In the genomic region with DNA sequence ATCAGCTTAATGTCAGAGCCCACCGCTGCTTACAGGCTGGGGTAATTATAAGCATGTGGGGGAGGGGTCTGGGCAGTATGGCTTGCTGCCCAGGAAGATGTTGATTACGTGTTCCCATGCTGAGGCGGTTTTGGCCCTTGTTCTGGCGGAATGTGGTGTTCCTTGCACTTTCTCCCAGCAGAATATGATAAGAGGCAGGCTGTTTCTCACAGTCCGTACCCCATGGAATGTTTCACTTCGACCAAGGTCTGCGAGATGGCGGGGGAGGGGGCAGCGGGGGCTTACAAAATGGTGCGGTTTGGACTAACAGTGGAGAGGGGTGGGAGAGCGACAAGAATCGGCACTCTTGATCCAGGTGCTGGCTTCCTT, we compare ENCODE assay signal across 10 cellular contexts. TPM values are rescaled to one million over a fixed set of nuclear protein-coding genes. Genes with fewer than 3 reads are reported as not detected.
A peak's percentile ranks its signal among the peaks of the same experiment; 100 is the strongest.
DNase-seq lines count a peak whose midpoint lies in the region; ATAC-seq, FAIRE-seq and TF ChIP-seq lines count a peak whose summit lies in the region.
"Had no signal": no experiment of that assay in that cellular context is flagged by ENCODE, and none has a peak within 500 bp of the region (broad histone marks: within the 10 kb centered on the region; RNA-seq: fewer than 3 reads in every experiment).

No MANE protein-coding gene starts in this region.

- in situ Hi-C loops in astrocyte of the spinal cord (cut with HindIII; ENCODE audit: low sequenced_read_pairs), result no loop called here

- TF ChIP-seq CTCF in astrocyte of the spinal cord (IDR thresholded peaks at IDR 0.05; ENCODE audit: low read depth, low read length), result no peak
- no peak for TF ChIP-seq CTCF in keratinocyte (optimal IDR thresholded peaks at IDR 0.05 in 1 of 3, IDR thresholded peaks at IDR 0.05 in 1 of 3, conservative IDR thresholded peaks at IDR 0.05 in 1 of 3; ENCODE audit: extremely low read depth in 1 of 3, insufficient read depth in 2 of 3, low read length in 3 of 3)
- no peak for TF ChIP-seq CTCF in thoracic aorta (IDR thresholded peaks at IDR 0.05)
- no peak for TF ChIP-seq CTCF in esophagus squamous epithelium (IDR thresholded peaks at IDR 0.05)

- peak; percentile 55 for ATAC-seq in thoracic aorta (ENCODE audit: insufficient number of reproducible peaks, low FRiP score, low read depth)

- H3K4me1 ChIP-seq in keratinocyte (ENCODE audit: control insufficient read depth, extremely low read depth, insufficient read depth, low read length), result peaks cover 3% of the 10 kb centered on the region
- peaks cover 0 to 18% of the 10 kb centered on the region in 2 donors for H3K4me1 ChIP-seq in thoracic aorta (ENCODE audit: control insufficient read depth in 1 of 2, low read depth in 2 of 2)
- peaks cover 0 to 5% (median 0%) of the 10 kb centered on the region in 3 donors for H3K4me1 ChIP-seq in esophagus squamous epithelium

- no peaks in the 10 kb centered on the region for H3K79me2 ChIP-seq in keratinocyte (ENCODE audit: control insufficient read depth, insufficient read depth, low read length)

- no peak overlapping the region for H2AFZ ChIP-seq in keratinocyte (ENCODE audit: control insufficient read depth, low read length)

- no peak for TF ChIP-seq POLR2A in esophagus squamous epithelium (IDR thresholded peaks at IDR 0.05)

- H3K27ac ChIP-seq in keratinocyte (ENCODE audit: control insufficient read depth, insufficient read depth, low read length) (no peak overlapping the region), thoracic aorta (peak overlapping the region in 1 of 2 donors; percentile 53), esophagus squamous epithelium (peak overlapping the region in 2 of 4 donors; percentile 61 to 70)
- H3K27ac ChIP-seq: 22Rv1 had no signal

- intact Hi-C loops in esophagus squamous epithelium (cut with DNase I), result no loop called here

- H3K27me3 ChIP-seq in keratinocyte (ENCODE audit: control insufficient read depth, extremely low read depth, insufficient read depth, low read length) (peaks cover 37% of the 10 kb centered on the region), thoracic aorta (replicated peaks; ENCODE audit: insufficient read depth) (no peaks in the 10 kb centered on the region), esophagus squamous epithelium (peaks cover 0 to 39% (median 0%) of the 10 kb centered on the region in 4 donors)

- no peak for FAIRE-seq in keratinocyte (lab: Jason Lieb, UNC)

- H3K9ac ChIP-seq in keratinocyte (ENCODE audit: control insufficient read depth, extremely low read depth, insufficient read depth, low read length), result no peak overlapping the region

- DNase-seq in DMS 273 (lab: John Stamatoyannopoulos, UW; ENCODE audit: unreplicated experiment), result peak; percentile 95
- DNase-seq in DMS 273 treated with DMSO at 0.1 percent for 48 hours (lab: John Stamatoyannopoulos, UW), result no peak
- peak; percentile 46 for DNase-seq in astrocyte of the spinal cord (ENCODE audit: low read depth, low spot score)
- no peak for DNase-seq in keratinocyte (ENCODE audit: low read depth, low spot score)
- no peak for DNase-seq in thoracic aorta (ENCODE audit: low spot score)
- no peak for DNase-seq in esophagus squamous epithelium (lab: John Stamatoyannopoulos, UW)
- no peak for DNase-seq in NCI-H187 (lab: John Stamatoyannopoulos, UW)
- no peak for DNase-seq in germinal center (ENCODE audit: low spot score)

- H3K36me3 ChIP-seq in keratinocyte (ENCODE audit: control insufficient read depth in 2 of 2, extremely low read depth in 1 of 2, insufficient read depth in 2 of 2, low read length in 2 of 2), result no peaks in the 10 kb centered on the region
- no peaks in the 10 kb centered on the region for H3K36me3 ChIP-seq in thoracic aorta
- no peaks in the 10 kb centered on the region for H3K36me3 ChIP-seq in esophagus squamous epithelium

- no peaks in the 10 kb centered on the region for H3K9me1 ChIP-seq in keratinocyte (ENCODE audit: control insufficient read depth, extremely low read depth, insufficient read depth, low read length)

- no peak overlapping the region for H3K4me3 ChIP-seq in astrocyte of the spinal cord (ENCODE audit: low read depth, low read length)
- H3K4me3 ChIP-seq in keratinocyte (ENCODE audit: control insufficient read depth in 2 of 3, extremely low read depth in 1 of 3, insufficient read depth in 2 of 3, low read depth in 1 of 3, low read length in 3 of 3), result no peak overlapping the region
- peak overlapping the region; percentile 61 for H3K4me3 ChIP-seq in thoracic aorta
- peak overlapping the region in 1 of 4 donors; percentile 26 for H3K4me3 ChIP-seq in esophagus squamous epithelium

- no peaks in the 10 kb centered on the region for H4K20me1 ChIP-seq in keratinocyte (ENCODE audit: control insufficient read depth, extremely low read depth, insufficient read depth, low read length)

- dilution Hi-C loops in keratinocyte (cut with MboI; ENCODE audit: extremely low pct_ligation_motif_present, low sequenced_read_pairs), result no loop called here

- H3K9me3 ChIP-seq in keratinocyte (ENCODE audit: control insufficient read depth, low read depth, low read length) (no peaks in the 10 kb centered on the region), thoracic aorta (no peaks in the 10 kb centered on the region), esophagus squamous epithelium (no peaks in the 10 kb centered on the region)

- H3K4me2 ChIP-seq in keratinocyte (ENCODE audit: control insufficient read depth, extremely low read depth, insufficient read depth, low read depth, low read length), result peak overlapping the region; percentile 39

- 16 to 26% methylated on average over 7 to 8 of the region's 12 CpGs for WGBS in esophagus squamous epithelium, 2 donors

RNA-seq across cellular contexts. Expression of a gene that starts 9.8 kb away (rescaled TPM):
- polyA plus RNA-seq in keratinocyte, result not detected in 3 replicates
- not detected for polyA plus RNA-seq in keratinocyte (2011; ENCODE audit: low read depth)
- not detected in 2 replicates for polyA plus RNA-seq in keratinocyte (2011; cell fraction: cytosol; rRNA removed)
- polyA plus RNA-seq in keratinocyte (2011; cell fraction: nucleus; rRNA removed), result not detected in 2 replicates
- polyA plus RNA-seq in keratinocyte (2012; ENCODE audit: low replicate concordance), result not detected in 2 replicates
- not detected in 3 replicates for polyA minus RNA-seq in keratinocyte
- polyA minus RNA-seq in keratinocyte (2011; cell fraction: cytosol; rRNA and poly(A)+ RNA removed), result not detected
- not detected in 2 replicates for polyA minus RNA-seq in keratinocyte (2011; cell fraction: nucleus; rRNA and poly(A)+ RNA removed)
- total RNA-seq in thoracic aorta (under 1 TPM in 1 of 2 donors, not detected in 1; 0.35 TPM), esophagus squamous epithelium (under 1 TPM in 2 of 4 donors, not detected in 2; 0.19 to 0.41 TPM)
- total RNA-seq: endothelial cell of umbilical vein had no signal
- polyA plus RNA-seq: endothelial cell of umbilical vein had no signal

RNA-seq across cellular contexts. Expression of a gene that starts 29.2 kb away (rescaled TPM):
- polyA plus RNA-seq in keratinocyte, result not detected in 3 replicates
- polyA plus RNA-seq in keratinocyte (2011; ENCODE audit: low read depth), result not detected
- polyA plus RNA-seq in keratinocyte (2011; cell fraction: cytosol; rRNA removed), result not detected in 2 replicates
- not detected in 2 replicates for polyA plus RNA-seq in keratinocyte (2011; cell fraction: nucleus; rRNA removed)
- not detected in 2 replicates for polyA plus RNA-seq in keratinocyte (2012; ENCODE audit: low replicate concordance)
- polyA minus RNA-seq in keratinocyte, result not detected in 3 replicates
- not detected for polyA minus RNA-seq in keratinocyte (2011; cell fraction: cytosol; rRNA and poly(A)+ RNA removed)
- not detected in 2 replicates for polyA minus RNA-seq in keratinocyte (2011; cell fraction: nucleus; rRNA and poly(A)+ RNA removed)
- total RNA-seq in thoracic aorta (1 to 10 TPM in 1 of 2 donors, not detected in 1; 2.8 TPM), esophagus squamous epithelium (not detected)
- total RNA-seq: endothelial cell of umbilical vein had no signal
- polyA plus RNA-seq: endothelial cell of umbilical vein had no signal

RNA-seq across cellular contexts. Expression of a gene that starts 37.6 kb away (rescaled TPM):
- polyA plus RNA-seq in keratinocyte, result 60.6 to 66.4 TPM (median 60.6 TPM) in 3 replicates
- 48.8 TPM for polyA plus RNA-seq in keratinocyte (2011; ENCODE audit: low read depth)
- polyA plus RNA-seq in keratinocyte (2011; cell fraction: cytosol; rRNA removed), result 44.6 and 60.6 TPM in 2 replicates
- 35.4 and 38.6 TPM in 2 replicates for polyA plus RNA-seq in keratinocyte (2011; cell fraction: nucleus; rRNA removed)
- 47.0 and 50.2 TPM in 2 replicates for polyA plus RNA-seq in keratinocyte (2012; ENCODE audit: low replicate concordance)
- polyA minus RNA-seq in keratinocyte, result 15.3 to 32.9 TPM (median 32.9 TPM) in 3 replicates
- polyA minus RNA-seq in keratinocyte (2011; cell fraction: cytosol; rRNA and poly(A)+ RNA removed), result 14.2 TPM
- 7.5 and 11.7 TPM in 2 replicates for polyA minus RNA-seq in keratinocyte (2011; cell fraction: nucleus; rRNA and poly(A)+ RNA removed)
- total RNA-seq in thoracic aorta (10 to 100 TPM; 30.4 to 53.9 TPM), esophagus squamous epithelium (10 to 100 TPM; 13.7 to 37.1 (median 28.6) TPM)

Comparison
In these comparisons a context has a peak if more than half of its experiments do, and no peak if none do; other contexts are left out.
1. DNase-seq: peak in DMS 273 (single experiment) and astrocyte of the spinal cord (single experiment); none in DMS 273 treated with DMSO at 0.1 percent for 48 hours (single experiment), keratinocyte (single experiment), thoracic aorta (single experiment), esophagus squamous epithelium (single experiment), NCI-H187 (0 of 2) and germinal center (single experiment).